Comparison of ENCODE assay signal across 10 cellular contexts in the genomic region with DNA sequence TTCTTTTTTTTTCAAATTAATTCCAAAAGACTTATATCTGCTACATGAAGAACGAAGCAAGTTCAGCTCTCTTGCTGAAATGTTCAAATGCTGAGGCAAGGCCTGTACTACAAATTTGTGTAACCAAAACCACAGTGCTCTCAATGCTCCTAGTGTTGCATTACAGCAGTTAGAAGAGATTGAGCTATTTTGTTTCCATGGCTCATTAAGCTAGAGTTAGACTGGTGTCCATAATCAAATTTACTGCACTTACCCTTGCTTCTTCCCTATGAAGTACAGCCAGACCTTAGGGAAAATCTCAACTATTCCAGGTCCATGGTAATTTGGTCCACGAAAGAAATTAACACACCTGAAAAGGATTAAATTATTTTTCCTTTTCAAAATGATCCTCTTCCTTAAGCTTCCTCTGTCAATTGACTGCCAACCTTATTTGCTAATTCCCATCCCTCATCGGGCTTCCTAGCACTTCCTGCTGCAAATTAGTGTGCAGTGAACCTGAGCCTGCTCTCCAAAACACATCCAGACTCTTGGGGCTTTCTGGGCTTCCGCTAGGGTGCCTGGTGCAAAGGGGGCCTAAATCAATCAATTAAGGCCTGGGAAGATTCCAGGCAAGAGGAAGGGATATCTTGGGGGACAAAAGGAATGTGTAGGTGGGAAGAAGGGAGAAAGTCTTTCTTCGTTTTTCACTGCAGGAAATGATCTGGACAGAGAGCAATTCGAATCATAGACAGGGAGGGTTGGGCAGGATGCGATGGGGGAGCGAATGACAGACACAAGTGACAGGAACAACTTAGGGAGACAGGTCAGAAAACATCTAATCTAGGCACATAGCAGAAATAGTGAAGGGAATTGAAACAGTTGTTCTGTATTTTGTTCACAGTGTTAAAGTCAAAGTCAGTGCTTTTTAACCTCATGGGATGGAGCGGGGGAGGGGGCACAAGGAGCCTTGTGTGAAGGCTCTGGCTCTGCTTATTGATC.
DNase-seq lines count a peak whose midpoint lies in the region; ATAC-seq and TF ChIP-seq lines count a peak whose summit lies in the region.
"Had no signal": no experiment of that assay in that cellular context is flagged by ENCODE, and none has a peak within 500 bp of the region (broad histone marks: within the 10 kb centered on the region; RNA-seq: fewer than 3 reads in every experiment).

No MANE protein-coding gene starts in this region.

- ATAC-seq in heart left ventricle: no peak
- no peak for ATAC-seq in left ventricle myocardium superior
- no peak for ATAC-seq in right cardiac atrium
- ATAC-seq: K562 had no signal

- 56 to 65% (median 57%) methylated on average over 9 of the region's 9 CpGs for WGBS in heart left ventricle, 4 donors
- 57% methylated on average over 9 of the region's 9 CpGs for WGBS in right cardiac atrium
- WGBS in urinary bladder: 83% methylated on average over 9 of the region's 9 CpGs

- peak overlapping the region in 2 of 12 donors; percentile 41 to 49 for H3K4me3 ChIP-seq in heart left ventricle
- peak overlapping the region; percentile 80 for H3K4me3 ChIP-seq in SK-N-MC
- no peak overlapping the region for H3K4me3 ChIP-seq in right cardiac atrium (ENCODE audit: low read length)
- H3K4me3 ChIP-seq in urinary bladder (ENCODE audit: low read depth, low read length): no peak overlapping the region
- H3K4me3 ChIP-seq: K562, thoracic aorta had no signal

- no peak for TF ChIP-seq POLR2A in heart left ventricle (IDR thresholded peaks at IDR 0.05)

- H3K27ac ChIP-seq in heart left ventricle: peak overlapping the region in 11 of 12 donors; percentile 12 to 91 (median 86)
- peak overlapping the region; percentile 99 for H3K27ac ChIP-seq in SK-N-MC
- H3K27ac ChIP-seq in right cardiac atrium (ENCODE audit: low read length): peak overlapping the region; percentile 66
- peak overlapping the region; percentile 43 for H3K27ac ChIP-seq in urinary bladder (ENCODE audit: low read depth)
- H3K27ac ChIP-seq: thoracic aorta had no signal

- H3K4me1 ChIP-seq in heart left ventricle: peaks cover 0 to 52% (median 26%) of the 10 kb centered on the region in 12 donors
- peaks cover 8% of the 10 kb centered on the region for H3K4me1 ChIP-seq in right cardiac atrium (ENCODE audit: control insufficient read depth, insufficient read depth, low read length)
- H3K4me1 ChIP-seq in urinary bladder (ENCODE audit: insufficient read depth): no peaks in the 10 kb centered on the region

- DNase-seq in heart left ventricle (peak in 1 of 5 donors; percentile 30), left ventricle myocardium superior (no peak), SK-N-MC (ENCODE audit: low read depth, low spot score) (peak; percentile 66), right cardiac atrium (peak in 2 of 3 donors; percentile 25 to 64), GM13977 (ENCODE audit: low spot score) (no peak), LoVo (ENCODE audit: low spot score) (no peak), KBM-7 (no peak)

- H3K27me3 ChIP-seq in heart left ventricle (no peaks in the 10 kb centered on the region), right cardiac atrium (ENCODE audit: control insufficient read depth, insufficient read depth) (no peaks in the 10 kb centered on the region)

- in situ Hi-C loops in GM13977 (cut with MboI; ENCODE audit: low pct_unique_long_range_greater_than_20kb, low sequenced_read_pairs, unreplicated experiment): no loop called here
- in situ Hi-C loops in KBM-7 (cut with MboI; ENCODE audit: low pct_unique_long_range_greater_than_20kb, low sequenced_read_pairs): no loop called here

- H3K36me3 ChIP-seq in heart left ventricle: no peaks in the 10 kb centered on the region
- H3K36me3 ChIP-seq in SK-N-MC (ENCODE audit: insufficient read depth, low read length): no peaks in the 10 kb centered on the region
- no peaks in the 10 kb centered on the region for H3K36me3 ChIP-seq in urinary bladder (ENCODE audit: insufficient read depth)
- H3K36me3 ChIP-seq: thoracic aorta had no signal

- H3K9ac ChIP-seq in SK-N-MC (ENCODE audit: insufficient read length): peak overlapping the region; percentile 89

- H3K9me3 ChIP-seq in heart left ventricle (no peaks in the 10 kb centered on the region), SK-N-MC (ENCODE audit: low read depth, low read length) (no peaks in the 10 kb centered on the region), right cardiac atrium (ENCODE audit: control insufficient read depth, low read length) (no peaks in the 10 kb centered on the region)
- H3K9me3 ChIP-seq: thoracic aorta had no signal

- intact Hi-C loops in heart left ventricle (cut with DNase I): loop anchor here in 6 of 10 donors (5.0 to 10.0 kb wide), 5 partner anchors 42 to 90 kb away; no protein-coding TSS in a partner anchor
- intact Hi-C loops in left ventricle myocardium superior (cut with micrococcal nuclease): no loop called here
- intact Hi-C loops in right cardiac atrium (cut with DNase I): loop anchor here in 2 of 4 donors (5.0 kb wide), 2 partner anchors 42 to 88 kb away; no protein-coding TSS in a partner anchor

- no peak for TF ChIP-seq CTCF in heart left ventricle (IDR thresholded peaks at IDR 0.05)
- no peak for TF ChIP-seq CTCF in GM13977 (IDR thresholded peaks at IDR 0.05; ENCODE audit: extremely low read depth, insufficient read depth, missing control alignments)

Comparison
In these comparisons a context has a peak if more than half of its experiments do, and no peak if none do; other contexts are left out.
1. DNase-seq: peak in SK-N-MC (single experiment) and right cardiac atrium (2 of 3); none in left ventricle myocardium superior (single experiment), GM13977 (single experiment), LoVo (single experiment) and KBM-7 (single experiment).
2. H3K27ac ChIP-seq: peak in every context shown above with its lines; median percentile 99 in SK-N-MC; 86 in heart left ventricle; 66 in right cardiac atrium; 43 in urinary bladder.